ENCODE assay signal across 29 cellular contexts in the genomic region with DNA sequence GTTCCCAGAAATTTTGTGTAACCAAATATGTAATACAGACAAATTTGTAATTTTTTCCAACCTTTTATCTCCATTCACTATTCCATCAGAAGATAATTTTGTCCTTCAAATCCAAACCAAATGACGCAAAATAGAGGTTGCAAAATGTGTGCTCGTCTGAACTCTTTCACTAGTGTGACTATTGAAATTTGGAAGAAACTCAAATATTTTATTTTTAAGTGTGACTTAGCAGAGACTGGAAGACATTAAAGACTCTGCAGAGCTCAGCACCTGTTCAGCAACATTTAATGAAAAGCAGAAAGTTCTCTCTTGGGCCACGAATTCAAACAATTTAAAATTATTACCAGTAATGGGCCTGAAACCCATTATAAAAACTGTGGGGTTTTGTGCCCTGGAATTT. TPM values are rescaled to one million over a fixed set of nuclear protein-coding genes. Genes with fewer than 3 reads are reported as not detected.
"Had no signal": no experiment of that assay in that cellular context is flagged by ENCODE, and none has a peak within 500 bp of the region (broad histone marks: within the 10 kb centered on the region; RNA-seq: fewer than 3 reads in every experiment).

No MANE protein-coding gene starts in this region.

- H3K36me3 ChIP-seq: gastrocnemius medialis, heart right ventricle, ovary, tibial nerve, upper lobe of right lung, vagina had no signal

- H3K36me3 Mint-ChIP-seq: naive thymus-derived CD4-positive, alpha-beta T cell; stimulated activated naive B cell treated with anti-CD40 and anti-IgM and Interleukin-4, amounts not matched to agents 10 μg/mL and 1 μg/mL and 100 μg/mL, for 72 hours had no signal

- H3K4me1 Mint-ChIP-seq: naive thymus-derived CD4-positive, alpha-beta T cell; neural crest cell; stimulated activated naive B cell treated with anti-CD40 and anti-IgM and Interleukin-4, amounts not matched to agents 10 μg/mL and 1 μg/mL and 100 μg/mL, for 72 hours; stimulated activated naive CD8-positive, alpha-beta T cell treated with anti-CD3 and anti-CD28 coated beads, Interleukin-15, amount 100 ng/mL, for 72 hours had no signal

- H3K4me3 Mint-ChIP-seq: endodermal cell; naive thymus-derived CD4-positive, alpha-beta T cell; neural crest cell; stimulated activated naive B cell treated with anti-CD40 and anti-IgM and Interleukin-4, amounts not matched to agents 10 μg/mL and 1 μg/mL and 100 μg/mL, for 72 hours; stimulated activated naive CD8-positive, alpha-beta T cell treated with anti-CD3 and anti-CD28 coated beads, Interleukin-15, amount 100 ng/mL, for 72 hours had no signal

- DNase-seq: effector CD4-positive, alpha-beta T cell; endodermal cell; erythroblast; gastrocnemius medialis; heart right ventricle; hypothalamus; islet precursor cell; mammary epithelial cell; naive thymus-derived CD4-positive, alpha-beta T cell; nucleus accumbens; ovary; right cardiac atrium; stimulated activated CD4-positive, alpha-beta T cell treated with anti-CD3 and anti-CD28 coated beads, Interleukin-4, amount 100 ng/mL, for 24 hours; stimulated activated naive B cell treated with anti-CD40 and anti-IgM and Interleukin-4, amounts not matched to agents 10 μg/mL and 1 μg/mL and 100 μg/mL, for 72 hours; stimulated activated naive CD8-positive, alpha-beta T cell treated with anti-CD3 and anti-CD28 coated beads, Interleukin-15, amount 100 ng/mL, for 72 hours; testis; upper lobe of right lung had no signal

- H3K9me3 Mint-ChIP-seq: neural crest cell had no signal

- H3K4me3 ChIP-seq: coronary artery, gastrocnemius medialis, heart right ventricle, ovary, testis, tibial nerve, upper lobe of right lung, vagina had no signal

- H3K27ac ChIP-seq: coronary artery, gastrocnemius medialis, heart right ventricle, ovary, testis, tibial nerve, upper lobe of right lung, vagina had no signal

- ATAC-seq: heart right ventricle; left lobe of liver; naive thymus-derived CD4-positive, alpha-beta T cell; right cardiac atrium; stimulated activated naive B cell treated with anti-CD40 and anti-IgM and Interleukin-4, amounts not matched to agents 10 μg/mL and 1 μg/mL and 100 μg/mL, for 72 hours; stimulated activated naive CD8-positive, alpha-beta T cell treated with anti-CD3 and anti-CD28 coated beads, Interleukin-15, amount 100 ng/mL, for 72 hours; upper lobe of right lung had no signal

- H3K27me3 ChIP-seq: gastrocnemius medialis, heart right ventricle, ovary, testis, tibial nerve, upper lobe of right lung, vagina had no signal

- H3K27ac Mint-ChIP-seq: endodermal cell; naive thymus-derived CD4-positive, alpha-beta T cell; stimulated activated naive B cell treated with anti-CD40 and anti-IgM and Interleukin-4, amounts not matched to agents 10 μg/mL and 1 μg/mL and 100 μg/mL, for 72 hours; stimulated activated naive CD8-positive, alpha-beta T cell treated with anti-CD3 and anti-CD28 coated beads, Interleukin-15, amount 100 ng/mL, for 72 hours had no signal

- H3K9me3 ChIP-seq: gastrocnemius medialis, heart right ventricle, ovary, testis, tibial nerve, upper lobe of right lung, vagina had no signal

- H3K4me1 ChIP-seq: gastrocnemius medialis, heart right ventricle, testis, tibial nerve, upper lobe of right lung, vagina had no signal

RNA-seq across cellular contexts. Expression of a gene that starts 30.0 kb away (rescaled TPM):
- total RNA-seq: dermis microvascular lymphatic vessel endothelial cell; endothelial cell of umbilical vein; fibroblast of lung; gastrocnemius medialis; heart right ventricle; left lobe of liver; mesenteric fat pad; mononuclear cell; naive thymus-derived CD4-positive, alpha-beta T cell; posterior vena cava; right cardiac atrium; subcutaneous adipose tissue; testis; tibial nerve; upper lobe of right lung; vagina had no signal
- polyA plus RNA-seq: endothelial cell of umbilical vein; fibroblast of lung; heart right ventricle; mammary epithelial cell; naive thymus-derived CD4-positive, alpha-beta T cell; ovary; right cardiac atrium had no signal
